In the genomic region with DNA sequence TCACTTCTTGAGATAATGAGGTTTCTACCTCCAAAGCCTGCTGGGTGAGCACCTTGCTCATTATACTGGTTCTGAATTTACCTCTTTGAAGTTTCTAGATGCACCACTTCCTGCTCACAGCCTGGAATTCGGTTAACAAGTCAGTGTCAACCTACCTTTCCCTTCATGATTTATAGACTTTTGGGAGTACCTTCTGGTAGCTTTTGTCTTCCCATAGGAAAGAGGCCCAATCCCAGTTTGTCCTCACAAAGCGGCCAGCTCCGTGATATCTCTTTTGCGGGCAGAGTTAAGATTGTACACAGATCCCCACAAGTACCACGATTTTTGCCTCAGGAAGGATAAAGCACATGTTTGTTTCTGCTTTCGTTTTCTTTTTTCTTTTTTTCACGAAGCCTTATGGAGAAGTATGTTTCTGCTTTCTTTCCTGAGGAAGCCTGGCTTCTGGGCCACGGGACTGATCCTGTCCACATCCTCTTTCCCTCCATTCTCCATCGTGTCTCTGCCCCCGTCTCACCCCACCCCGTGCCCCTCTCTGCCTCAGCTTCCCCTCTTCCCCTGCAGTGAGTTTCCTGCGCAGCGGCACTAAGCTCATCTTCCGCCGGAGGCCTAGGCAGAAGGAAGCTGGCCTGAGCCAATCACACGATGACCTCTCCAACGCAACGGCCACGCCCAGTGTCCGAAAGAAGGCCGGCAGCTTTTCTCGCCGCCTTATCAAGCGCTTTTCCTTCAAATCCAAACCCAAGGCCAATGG, we compare ENCODE assay signal across 10 cellular contexts. TPM values are rescaled to one million over a fixed set of nuclear protein-coding genes. Genes with fewer than 3 reads are reported as not detected.
DNase-seq lines count a peak whose midpoint lies in the region; ATAC-seq and TF ChIP-seq lines count a peak whose summit lies in the region.
"Had no signal": no experiment of that assay in that cellular context is flagged by ENCODE, and none has a peak within 500 bp of the region (broad histone marks: within the 10 kb centered on the region; RNA-seq: fewer than 3 reads in every experiment).

No MANE protein-coding gene starts in this region.

- POLR2A ChIA-PET in naive thymus-derived CD4-positive, alpha-beta T cell (lab: Charles Lee), result interaction anchor here (0.8 to 16.1 kb wide), 10 partner anchors 15 to 558 kb away, joined by 3 to 435 read pairs (median 4); a partner anchor contains a TSS

- DNase-seq in natural killer cell treated with Interleukin-12 subunit alpha and Interleukin-12 subunit beta and Interleukin-15 and Interleukin-18, amount 100 ng/mL, for 72 hours (ENCODE audit: low spot score), result no peak
- DNase-seq in natural killer cell, result no peak
- no peak for DNase-seq in colonic mucosa
- DNase-seq in naive thymus-derived CD4-positive, alpha-beta T cell, result peak in 7 of 9 donors; percentile 57 to 75 (median 72)
- DNase-seq in aorta, result peak in 1 of 2 donors; percentile 83
- DNase-seq in NCI-H774 (lab: John Stamatoyannopoulos, UW), result no peak
- no peak for DNase-seq in KBM-7
- DNase-seq: NCI-H2081, SW 1271 had no signal

- peaks cover 13 to 15% of the 10 kb centered on the region in 2 donors for H3K4me1 Mint-ChIP-seq in natural killer cell treated with Interleukin-12 subunit alpha and Interleukin-12 subunit beta and Interleukin-15 and Interleukin-18, amount 100 ng/mL, for 72 hours (ENCODE audit: low read depth in 2 of 2)
- H3K4me1 Mint-ChIP-seq in natural killer cell, result peaks cover 7 to 12% of the 10 kb centered on the region in 2 donors
- H3K4me1 Mint-ChIP-seq in naive thymus-derived CD4-positive, alpha-beta T cell, result peaks cover 34 to 63% (median 45%) of the 10 kb centered on the region in 7 donors

- no peak overlapping the region for H3K4me3 ChIP-seq in colonic mucosa
- peak overlapping the region; percentile 31 for H3K4me3 ChIP-seq in naive thymus-derived CD4-positive, alpha-beta T cell (ENCODE audit: low read length)
- H3K4me3 ChIP-seq in aorta (ENCODE audit: low read length in 2 of 2), result no peak overlapping the region

- CTCF ChIA-PET in naive thymus-derived CD4-positive, alpha-beta T cell (lab: Charles Lee), result interaction anchor here (0.5 to 2.6 kb wide), 6 partner anchors 9 to 240 kb away, joined by 3 to 13 read pairs (median 4); a partner anchor contains a TSS

- WGBS in aorta, 2 donors, result 67 to 71% methylated on average over 24 of the region's 24 CpGs

- H3K4me1 ChIP-seq in colonic mucosa (no peaks in the 10 kb centered on the region), aorta (ENCODE audit: control insufficient read depth in 1 of 2, insufficient read depth in 2 of 2, low read length in 2 of 2) (no peaks in the 10 kb centered on the region)
- H3K4me1 ChIP-seq in naive thymus-derived CD4-positive, alpha-beta T cell (ENCODE audit: control insufficient read depth in 2 of 2, insufficient read depth in 2 of 2, low read length in 2 of 2), result peaks cover 3 to 32% of the 10 kb centered on the region in 2 donors

- in situ Hi-C loops in KBM-7 (cut with MboI; ENCODE audit: low pct_unique_long_range_greater_than_20kb, low sequenced_read_pairs), result no loop called here

- H3K27ac ChIP-seq in colonic mucosa (peak overlapping the region; percentile 53), aorta (ENCODE audit: low read depth in 1 of 2, low read length in 2 of 2) (no peak overlapping the region)
- H3K27ac ChIP-seq in naive thymus-derived CD4-positive, alpha-beta T cell (ENCODE audit: low read depth, low read length), result peak overlapping the region; percentile 81

- peaks cover 16% of the 10 kb centered on the region for H3K36me3 Mint-ChIP-seq in natural killer cell treated with Interleukin-12 subunit alpha and Interleukin-12 subunit beta and Interleukin-15 and Interleukin-18, amount 100 ng/mL, for 72 hours
- peaks cover 6% of the 10 kb centered on the region for H3K36me3 Mint-ChIP-seq in natural killer cell
- peaks cover 12 to 48% (median 24%) of the 10 kb centered on the region in 5 donors for H3K36me3 Mint-ChIP-seq in naive thymus-derived CD4-positive, alpha-beta T cell

- no peak overlapping the region for H3K4me3 Mint-ChIP-seq in natural killer cell treated with Interleukin-12 subunit alpha and Interleukin-12 subunit beta and Interleukin-15 and Interleukin-18, amount 100 ng/mL, for 72 hours
- H3K4me3 Mint-ChIP-seq in natural killer cell, result no peak overlapping the region
- peak overlapping the region; percentile 75 to 88 (median 84) for H3K4me3 Mint-ChIP-seq in naive thymus-derived CD4-positive, alpha-beta T cell

- H3K27me3 Mint-ChIP-seq in natural killer cell treated with Interleukin-12 subunit alpha and Interleukin-12 subunit beta and Interleukin-15 and Interleukin-18, amount 100 ng/mL, for 72 hours, result no peaks in the 10 kb centered on the region
- H3K27me3 Mint-ChIP-seq in natural killer cell (ENCODE audit: low read depth in 2 of 2), result no peaks in the 10 kb centered on the region
- H3K27me3 Mint-ChIP-seq in naive thymus-derived CD4-positive, alpha-beta T cell, result no peaks in the 10 kb centered on the region

- ATAC-seq in natural killer cell treated with Interleukin-12 subunit alpha and Interleukin-12 subunit beta and Interleukin-15 and Interleukin-18, amount 100 ng/mL, for 72 hours, result no peak
- ATAC-seq in natural killer cell (no peak), aorta (ENCODE audit: low FRiP score) (peak; percentile 58), HG02642 (IDR thresholded peaks at IDR 0.05; ENCODE audit: poor library complexity, unreplicated experiment) (no peak)
- peak; percentile 80 for ATAC-seq in naive thymus-derived CD4-positive, alpha-beta T cell

- H3K9me3 Mint-ChIP-seq in natural killer cell treated with Interleukin-12 subunit alpha and Interleukin-12 subunit beta and Interleukin-15 and Interleukin-18, amount 100 ng/mL, for 72 hours, result no peaks in the 10 kb centered on the region
- H3K9me3 Mint-ChIP-seq in natural killer cell, result no peaks in the 10 kb centered on the region
- H3K9me3 Mint-ChIP-seq in naive thymus-derived CD4-positive, alpha-beta T cell, result no peaks in the 10 kb centered on the region

- intact Hi-C loops in natural killer cell (cut with micrococcal nuclease), result no loop called here
- intact Hi-C loops in colonic mucosa (cut with DNase I), result no loop called here
- intact Hi-C loops in naive thymus-derived CD4-positive, alpha-beta T cell (cut with micrococcal nuclease), result loop anchor here in 1 of 2 donors (1.0 kb wide), 1 partner anchor 8 kb away; a partner anchor contains a TSS
- intact Hi-C loops in aorta (cut with DNase I), result no loop called here

- H3K27me3 ChIP-seq in colonic mucosa (no peaks in the 10 kb centered on the region), aorta (ENCODE audit: control insufficient read depth in 1 of 2, insufficient read depth in 2 of 2, low read length in 1 of 2) (no peaks in the 10 kb centered on the region)
- no peaks in the 10 kb centered on the region for H3K27me3 ChIP-seq in naive thymus-derived CD4-positive, alpha-beta T cell (ENCODE audit: control insufficient read depth in 2 of 2, insufficient read depth in 2 of 2, low read length in 2 of 2)

- peak overlapping the region; percentile 68 to 71 for H3K27ac Mint-ChIP-seq in natural killer cell treated with Interleukin-12 subunit alpha and Interleukin-12 subunit beta and Interleukin-15 and Interleukin-18, amount 100 ng/mL, for 72 hours
- peak overlapping the region in 1 of 2 donors; percentile 63 for H3K27ac Mint-ChIP-seq in natural killer cell
- H3K27ac Mint-ChIP-seq in naive thymus-derived CD4-positive, alpha-beta T cell, result peak overlapping the region; percentile 86 to 98 (median 97)

- H3K9me3 ChIP-seq in colonic mucosa, result no peaks in the 10 kb centered on the region
- no peaks in the 10 kb centered on the region for H3K9me3 ChIP-seq in naive thymus-derived CD4-positive, alpha-beta T cell (ENCODE audit: control insufficient read depth in 2 of 3, low read length in 3 of 3)
- no peaks in the 10 kb centered on the region for H3K9me3 ChIP-seq in aorta (ENCODE audit: control insufficient read depth, low read length)

- H3K9ac ChIP-seq in colonic mucosa (ENCODE audit: low read depth in 2 of 2, low read length in 2 of 2), result no peak overlapping the region

- H3K36me3 ChIP-seq in colonic mucosa, result peaks cover 8% of the 10 kb centered on the region
- peaks cover 9 to 49% (median 21%) of the 10 kb centered on the region in 3 experiments for H3K36me3 ChIP-seq in naive thymus-derived CD4-positive, alpha-beta T cell (ENCODE audit: control insufficient read depth in 2 of 3, insufficient read depth in 3 of 3, low read length in 3 of 3)
- peaks cover 0 to 8% of the 10 kb centered on the region in 2 donors for H3K36me3 ChIP-seq in aorta (ENCODE audit: control insufficient read depth in 1 of 2, insufficient read depth in 2 of 2, low read length in 1 of 2)

- no peak for TF ChIP-seq CTCF in natural killer cell (IDR thresholded peaks at IDR 0.05)
- no peak for TF ChIP-seq CTCF in colonic mucosa (IDR thresholded peaks at IDR 0.05)

RNA-seq across cellular contexts. Expression of a gene that starts 5.7 kb away (rescaled TPM):
- 10 to 100 TPM; 33.4 to 49.5 TPM for total RNA-seq in natural killer cell treated with Interleukin-12 subunit alpha and Interleukin-12 subunit beta and Interleukin-15 and Interleukin-18, amount 100 ng/mL, for 72 hours
- total RNA-seq in natural killer cell, result 10 to 100 TPM; 30.2 to 38.2 (median 31.5) TPM
- total RNA-seq in colonic mucosa, result 10 to 100 TPM; 31.9 to 33.3 TPM
- 10 to 100 TPM; 30.7 to 79.7 (median 42.7) TPM for total RNA-seq in naive thymus-derived CD4-positive, alpha-beta T cell
- 10 to 100 TPM; 14.7 to 24.1 TPM for polyA plus RNA-seq in naive thymus-derived CD4-positive, alpha-beta T cell
- total RNA-seq in aorta, result 10 to 100 TPM; 14.3 to 32.4 TPM
- 10 to 100 TPM; 12.1 to 23.1 TPM for polyA plus RNA-seq in aorta

RNA-seq across cellular contexts. Expression of a gene that starts 8.5 kb away (rescaled TPM):
- 10 to 100 TPM; 37.9 to 58.4 TPM for total RNA-seq in natural killer cell treated with Interleukin-12 subunit alpha and Interleukin-12 subunit beta and Interleukin-15 and Interleukin-18, amount 100 ng/mL, for 72 hours
- total RNA-seq in natural killer cell (10 to 100 TPM; 20.3 to 27.7 (median 25.6) TPM), colonic mucosa (10 to 100 TPM; 20.6 to 27.9 TPM), aorta (10 to 100 TPM in 1 of 2 donors, 1 to 10 TPM in 1; 9.5 to 10.1 TPM)
- total RNA-seq in naive thymus-derived CD4-positive, alpha-beta T cell, result 10 to 100 TPM; 24.7 to 40.7 (median 36.1) TPM
- 10 to 100 TPM in 1 of 2 donors, 1 to 10 TPM in 1; 2.7 to 10.2 TPM for polyA plus RNA-seq in naive thymus-derived CD4-positive, alpha-beta T cell
- polyA plus RNA-seq in aorta, result 10 to 100 TPM in 1 of 2 donors, 1 to 10 TPM in 1; 6.6 to 10.3 TPM

RNA-seq across cellular contexts. Expression of a gene that starts 14.0 kb away (rescaled TPM):
- 10 to 100 TPM; 51.9 to 96.2 TPM for total RNA-seq in natural killer cell treated with Interleukin-12 subunit alpha and Interleukin-12 subunit beta and Interleukin-15 and Interleukin-18, amount 100 ng/mL, for 72 hours
- total RNA-seq in natural killer cell (10 to 100 TPM; 20.5 to 28.5 (median 24.4) TPM), colonic mucosa (100 to 1,000 TPM in 1 of 2 donors, 10 to 100 TPM in 1; 39.4 to 104 TPM), aorta (10 to 100 TPM; 23.6 to 41.8 TPM)
- total RNA-seq in naive thymus-derived CD4-positive, alpha-beta T cell, result 10 to 100 TPM; 21.9 to 63.9 (median 37.9) TPM
- 10 to 100 TPM; 25.0 to 32.6 TPM for polyA plus RNA-seq in naive thymus-derived CD4-positive, alpha-beta T cell
- 10 to 100 TPM in 1 of 2 donors, 1 to 10 TPM in 1; 7.3 to 20.2 TPM for polyA plus RNA-seq in aorta

RNA-seq across cellular contexts. Expression of a gene that starts 31.0 kb away (rescaled TPM):
- 10 to 100 TPM; 18.0 to 53.9 TPM for total RNA-seq in natural killer cell treated with Interleukin-12 subunit alpha and Interleukin-12 subunit beta and Interleukin-15 and Interleukin-18, amount 100 ng/mL, for 72 hours
- total RNA-seq in natural killer cell (10 to 100 TPM in 1 of 3 donors, 1 to 10 TPM in 2; 6.1 to 10.1 (median 6.7) TPM), colonic mucosa (10 to 100 TPM; 18.7 to 50.5 TPM), aorta (1 to 10 TPM; 6.9 to 8.1 TPM)
- total RNA-seq in naive thymus-derived CD4-positive, alpha-beta T cell, result 10 to 100 TPM in 1 of 5 experiments, 1 to 10 TPM in 4; 6.7 to 25.4 (median 7.7) TPM
- polyA plus RNA-seq in naive thymus-derived CD4-positive, alpha-beta T cell, result 10 to 100 TPM; 20.8 to 25.3 TPM
- 1 to 10 TPM; 4.4 to 9.2 TPM for polyA plus RNA-seq in aorta

RNA-seq across cellular contexts. Expression of a gene that starts 33.2 kb away (rescaled TPM):
- not detected for total RNA-seq in natural killer cell treated with Interleukin-12 subunit alpha and Interleukin-12 subunit beta and Interleukin-15 and Interleukin-18, amount 100 ng/mL, for 72 hours
- total RNA-seq in natural killer cell (under 1 TPM in 1 of 3 donors, not detected in 2; 0.09 TPM), colonic mucosa (under 1 TPM; 0.05 to 0.22 TPM), aorta (under 1 TPM; 0.45 to 0.75 TPM)
- total RNA-seq in naive thymus-derived CD4-positive, alpha-beta T cell, result under 1 TPM in 1 of 5 experiments, not detected in 4; 0.13 TPM
- not detected for polyA plus RNA-seq in naive thymus-derived CD4-positive, alpha-beta T cell
- under 1 TPM in 1 of 2 donors, not detected in 1; 0.75 TPM for polyA plus RNA-seq in aorta

Comparison
In these comparisons a context has a peak if more than half of its experiments do, and no peak if none do; other contexts are left out.
1. ATAC-seq: peak in naive thymus-derived CD4-positive, alpha-beta T cell (single experiment) and aorta (single experiment); none in natural killer cell treated with Interleukin-12 subunit alpha and Interleukin-12 subunit beta and Interleukin-15 and Interleukin-18, amount 100 ng/mL, for 72 hours (0 of 2), natural killer cell (0 of 3) and HG02642 (single experiment).
2. DNase-seq: peak in naive thymus-derived CD4-positive, alpha-beta T cell (7 of 9); none in natural killer cell treated with Interleukin-12 subunit alpha and Interleukin-12 subunit beta and Interleukin-15 and Interleukin-18, amount 100 ng/mL, for 72 hours (single experiment), natural killer cell (single experiment), colonic mucosa (single experiment), NCI-H774 (single experiment) and KBM-7 (single experiment).
3. H3K4me3 Mint-ChIP-seq: peak in naive thymus-derived CD4-positive, alpha-beta T cell (10 of 10); none in natural killer cell treated with Interleukin-12 subunit alpha and Interleukin-12 subunit beta and Interleukin-15 and Interleukin-18, amount 100 ng/mL, for 72 hours (single experiment) and natural killer cell (single experiment).
4. H3K27ac ChIP-seq: peak in colonic mucosa (single experiment) and naive thymus-derived CD4-positive, alpha-beta T cell (single experiment); none in aorta (0 of 2).